In genomic region chr11:69488543-69488940, GRCh38 we compare ENCODE assay signal across 27 cellular contexts. TPM values are rescaled to one million over a fixed set of nuclear protein-coding genes. Genes with fewer than 3 reads are reported as not detected.
A peak's percentile ranks its signal among the peaks of the same experiment; 100 is the strongest.
DNase-seq lines count a peak whose midpoint lies in the region; ATAC-seq, FAIRE-seq and TF ChIP-seq lines count a peak whose summit lies in the region.
"Had no signal": no experiment of that assay in that cellular context is flagged by ENCODE, and none has a peak within 500 bp of the region (broad histone marks: within the 10 kb centered on the region; RNA-seq: fewer than 3 reads in every experiment).

No MANE protein-coding gene starts in this region.

- no peak overlapping the region for H3K9ac ChIP-seq in HepG2 (ENCODE audit: insufficient read depth, low read depth, low read length)
- H3K9ac ChIP-seq: GM23248, KMS-11 had no signal

- peak overlapping the region; percentile 63 to 73 for H3K27ac ChIP-seq in ascending aorta
- peak overlapping the region in 10 of 12 donors; percentile 77 to 98 (median 88) for H3K27ac ChIP-seq in heart left ventricle
- H3K27ac ChIP-seq in HepG2 (ENCODE audit: extremely low read length, insufficient read depth, low read length): no peak overlapping the region
- peak overlapping the region in 3 of 4 donors; percentile 17 to 48 (median 42) for H3K27ac ChIP-seq in sigmoid colon
- H3K27ac ChIP-seq: GM23248, KMS-11 had no signal

- H3K4me1 ChIP-seq in ascending aorta (peaks cover 10 to 35% of the 10 kb centered on the region in 2 donors), heart left ventricle (peaks cover 0 to 57% (median 28%) of the 10 kb centered on the region in 12 donors), HepG2 (ENCODE audit: insufficient read depth, low read length) (peaks cover 53% of the 10 kb centered on the region), sigmoid colon (peaks cover 0 to 15% (median 14%) of the 10 kb centered on the region in 4 donors)

- no peak for TF ChIP-seq RAD21 in HepG2 (CRISPR knock-in tag; IDR thresholded peaks at IDR 0.05)

- TF ChIP-seq CTCF in ascending aorta (IDR thresholded peaks at IDR 0.05): no peak
- no peak for TF ChIP-seq CTCF in heart left ventricle (IDR thresholded peaks at IDR 0.05)
- TF ChIP-seq CTCF in HepG2 (CRISPR knock-in tag; IDR thresholded peaks at IDR 0.05): no peak
- TF ChIP-seq CTCF in sigmoid colon (IDR thresholded peaks at IDR 0.05): no peak

- H3K4me2 ChIP-seq in HepG2 (ENCODE audit: low read depth, low read length): no peak overlapping the region
- H3K4me2 ChIP-seq: KMS-11 had no signal

- TF ChIP-seq EP300 in HepG2 (IDR thresholded peaks at IDR 0.05; ENCODE audit: low read depth in 2 of 2, low read length in 2 of 2) (no peak), HepG2 (CRISPR knock-in tag; IDR thresholded peaks at IDR 0.05; ENCODE audit: borderline replicate concordance) (no peak), sigmoid colon (IDR thresholded peaks at IDR 0.05) (no peak)

- intact Hi-C loops in ascending aorta (cut with DNase I): no loop called here
- intact Hi-C loops in heart left ventricle (cut with DNase I): no loop called here
- intact Hi-C loops in HepG2 (cut with micrococcal nuclease; ENCODE audit: unreplicated experiment): no loop called here
- intact Hi-C loops in sigmoid colon (cut with DNase I): no loop called here

- FAIRE-seq in HepG2 (lab: Jason Lieb, UNC): no peak
- FAIRE-seq: GM12891, HTR-8/SVneo had no signal

- WGBS in heart left ventricle, 4 donors: 92 to 94% (median 93%) methylated on average over 8 to 16 of the region's 16 CpGs
- 94% methylated on average over 8 of the region's 16 CpGs for WGBS in HepG2 (ENCODE audit: low lambda C conversion rate)
- WGBS in sigmoid colon, 2 donors: 93 to 95% methylated on average over 16 of the region's 16 CpGs

- H3K9me3 ChIP-seq in ascending aorta: no peaks in the 10 kb centered on the region
- H3K9me3 ChIP-seq in heart left ventricle: no peaks in the 10 kb centered on the region
- H3K9me3 ChIP-seq in HepG2 (ENCODE audit: low read length): no peaks in the 10 kb centered on the region
- no peaks in the 10 kb centered on the region for H3K9me3 ChIP-seq in sigmoid colon

- DNase-seq in ascending aorta (ENCODE audit: low spot score in 2 of 2) (no peak), heart left ventricle (peak in 2 of 5 donors; percentile 25 to 47), HepG2 (ENCODE audit: low spot score) (no peak), sigmoid colon (no peak), T-helper 9 cell (no peak), NCI-H1105 treated with DMSO at 0.1 percent for 48 hours (lab: John Stamatoyannopoulos, UW) (no peak)
- DNase-seq: AML-193, C1 segment of cervical spinal cord, DND-41, GM23248, HCEC 1CT, IMR-90, NCI-H1092 treated with DMSO at 0.1 percent for 48 hours, NCI-H146, NCI-H2081, NCI-H2171 treated with DMSO at 0.1 percent for 48 hours, NCI-H524 treated with DMSO at 0.1 percent for 48 hours, NCI-H82 had no signal

- no peak overlapping the region for H3K4me3 ChIP-seq in ascending aorta
- no peak overlapping the region for H3K4me3 ChIP-seq in heart left ventricle
- no peak overlapping the region for H3K4me3 ChIP-seq in HepG2 (replicated peaks in 1 of 3; ENCODE audit: insufficient read depth in 1 of 3, low read depth in 2 of 3, low read length in 3 of 3)
- no peak overlapping the region for H3K4me3 ChIP-seq in sigmoid colon
- H3K4me3 ChIP-seq: GM23248 had no signal

- BruUV-seq in HepG2 (replicated peaks; lab: Mats Ljungman, UMichigan): no TSS peak

- POLR2A ChIA-PET in HepG2 (lab: Yijun Ruan, JAX): no interaction called here

- in situ Hi-C loops in HepG2 (cut with HindIII; ENCODE audit: extremely low pct_ligation_motif_present, low pct_unique_long_range_greater_than_20kb): no loop called here

- H3K27me3 ChIP-seq in ascending aorta (no peaks in the 10 kb centered on the region), heart left ventricle (no peaks in the 10 kb centered on the region), HepG2 (ENCODE audit: control insufficient read depth in 1 of 2, insufficient read depth in 2 of 2, low read length in 2 of 2) (no peaks in the 10 kb centered on the region), sigmoid colon (no peaks in the 10 kb centered on the region)

- no peak for TF ChIP-seq POLR2A in heart left ventricle (IDR thresholded peaks at IDR 0.05)
- no peak for TF ChIP-seq POLR2A in HepG2 (IDR thresholded peaks at IDR 0.05; ENCODE audit: insufficient read depth in 1 of 2, low read depth in 2 of 2, low read length in 2 of 2)
- no peak for TF ChIP-seq POLR2A in sigmoid colon (IDR thresholded peaks at IDR 0.05)

- H3K79me2 ChIP-seq in HepG2 (ENCODE audit: insufficient read depth, low read length): no peaks in the 10 kb centered on the region

- H2AFZ ChIP-seq in HepG2 (ENCODE audit: low read length): no peak overlapping the region
- H2AFZ ChIP-seq: GM23248 had no signal

- CTCF ChIA-PET in HepG2 (lab: Yijun Ruan, JAX; ENCODE audit: low intra/inter-chr PET ratio, low total read pairs): no interaction called here

- no peak for ATAC-seq in heart left ventricle
- no peak for ATAC-seq in HepG2
- no peak for ATAC-seq in GM18868 (IDR thresholded peaks at IDR 0.05; ENCODE audit: unreplicated experiment)
- no peak for ATAC-seq in HG03571 (IDR thresholded peaks at IDR 0.05; ENCODE audit: unreplicated experiment)
- ATAC-seq: CD8-positive, alpha-beta T cell; Panc1 had no signal

- no peaks in the 10 kb centered on the region for H4K20me1 ChIP-seq in HepG2 (ENCODE audit: insufficient read depth, low read length)

- no peaks in the 10 kb centered on the region for H3K36me3 ChIP-seq in ascending aorta
- no peaks in the 10 kb centered on the region for H3K36me3 ChIP-seq in heart left ventricle
- H3K36me3 ChIP-seq in HepG2 (replicated peaks in 1 of 2; ENCODE audit: control insufficient read depth in 1 of 2, insufficient read depth in 2 of 2, low read length in 2 of 2): no peaks in the 10 kb centered on the region
- H3K36me3 ChIP-seq in sigmoid colon: no peaks in the 10 kb centered on the region

TF ChIP-seq in HepG2, 621 proteins besides CTCF, POLR2A, EP300 and RAD21:
- TF ChIP-seq ZMYM2 (CRISPR knock-in tag; IDR thresholded peaks at IDR 0.05): no peak
- TF ChIP-seq HNRNPL (IDR thresholded peaks at IDR 0.05; ENCODE audit: low read depth, low read length): 0 out of 2 replicates have a peak, but pooled peaks have one; percentile 30

RNA-seq across cellular contexts. Expression of gene LINC01488, which starts 7.1 kb away (rescaled TPM):
- total RNA-seq in ascending aorta: not detected
- under 1 TPM in 5 of 9 donors, not detected in 4; 0.04 to 0.42 (median 0.13) TPM for total RNA-seq in heart left ventricle
- under 1 TPM in 1 of 2 donors, not detected in 1; 0.23 TPM for polyA plus RNA-seq in heart left ventricle
- total RNA-seq in HepG2 (2016; rRNA removed; fragmentation: Illumina TruSeq; extraction: Trizol): 0.14 and 0.58 TPM in 2 replicates
- 0.10 and 0.18 TPM in 2 replicates for total RNA-seq in HepG2 (2016; cell fraction: cytosol; rRNA removed; fragmentation: Illumina TruSeq; extraction: Trizol; ENCODE audit: low read depth)
- 0.09 and 0.74 TPM in 2 replicates for total RNA-seq in HepG2 (2016; cell fraction: insoluble cytoplasmic fraction; rRNA removed; fragmentation: Illumina TruSeq; extraction: Trizol)
- 0.17 and 0.31 TPM in 2 replicates for total RNA-seq in HepG2 (2016; cell fraction: membrane; rRNA removed; fragmentation: Illumina TruSeq; extraction: Trizol)
- 0.47 and 1.4 TPM in 2 replicates for total RNA-seq in HepG2 (2016; cell fraction: nucleus; rRNA removed; fragmentation: Illumina TruSeq; extraction: Trizol)
- polyA plus RNA-seq in HepG2 (2011; rRNA removed): 0.13 and 0.26 TPM in 2 replicates
- polyA plus RNA-seq in HepG2 (2011; cell fraction: cytosol; rRNA removed): 0.11 TPM in 1 of 2 replicates, not detected in the other
- polyA plus RNA-seq in HepG2 (2011; cell fraction: nucleus; rRNA removed): 0.31 and 1.3 TPM in 2 replicates
- polyA plus RNA-seq in HepG2 (2012): 0.04 TPM in 1 of 2 replicates, not detected in the other
- 0.09 and 0.12 TPM in 2 replicates for polyA plus RNA-seq in HepG2 (2016; cell fraction: cytosol; fragmentation: Illumina TruSeq; extraction: Trizol; ENCODE audit: low read depth)
- polyA plus RNA-seq in HepG2 (2016; cell fraction: insoluble cytoplasmic fraction; fragmentation: Illumina TruSeq; extraction: Trizol; ENCODE audit: low read depth): 0.21 and 0.39 TPM in 2 replicates
- 0.22 TPM in 2 replicates for polyA plus RNA-seq in HepG2 (2016; cell fraction: membrane; fragmentation: Illumina TruSeq; extraction: Trizol; ENCODE audit: low read depth)
- polyA plus RNA-seq in HepG2 (2016; cell fraction: nucleus; fragmentation: Illumina TruSeq; extraction: Trizol; ENCODE audit: insufficient read depth, low read depth): 1.7 and 3.1 TPM in 2 replicates
- 0.16 TPM in 1 of 2 replicates, not detected in the other for polyA minus RNA-seq in HepG2 (2011; rRNA and poly(A)+ RNA removed; ENCODE audit: low replicate concordance)
- not detected in 2 replicates for polyA minus RNA-seq in HepG2 (2011; cell fraction: cytosol; rRNA and poly(A)+ RNA removed)
- 0.12 and 0.39 TPM in 2 replicates for polyA minus RNA-seq in HepG2 (2011; cell fraction: nucleus; rRNA and poly(A)+ RNA removed)
- under 1 TPM in 1 of 4 donors, not detected in 3; 0.36 TPM for total RNA-seq in sigmoid colon
- polyA plus RNA-seq in sigmoid colon: not detected
- total RNA-seq: A172; CD8-positive, alpha-beta T cell; GM23248; IMR-90 had no signal
- polyA plus RNA-seq: AG04450, GM23248, IMR-90 had no signal
